In the genomic region with DNA sequence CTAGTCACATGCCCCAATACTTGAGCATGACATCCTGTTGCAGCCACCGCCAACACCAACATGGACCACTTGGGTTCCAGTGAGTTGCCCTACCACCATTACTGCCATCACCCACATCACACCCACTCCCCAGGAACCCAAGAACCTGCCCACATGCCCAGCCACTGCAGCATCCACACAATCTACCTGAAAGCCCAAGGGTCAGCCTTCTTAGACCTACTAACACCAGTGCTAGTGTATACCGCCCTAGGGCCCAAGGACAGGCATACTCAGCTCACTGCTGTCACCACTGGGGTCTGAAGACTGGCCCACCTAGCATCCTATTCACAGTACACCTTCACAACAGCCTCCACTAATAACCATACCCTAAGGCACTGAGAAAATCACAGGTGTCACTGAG, we compare ENCODE assay signal across 19 cellular contexts.
A peak's percentile ranks its signal among the peaks of the same experiment; 100 is the strongest.
DNase-seq lines count a peak whose midpoint lies in the region; ATAC-seq and TF ChIP-seq lines count a peak whose summit lies in the region.
"Had no signal": no experiment of that assay in that cellular context is flagged by ENCODE, and none has a peak within 500 bp of the region (broad histone marks: within the 10 kb centered on the region; RNA-seq: fewer than 3 reads in every experiment).

No MANE protein-coding gene starts in this region.

- no peak overlapping the region for H3K4me3 ChIP-seq in endodermal cell (ENCODE audit: low read length)
- H3K4me3 ChIP-seq: SJCRH30 had no signal

- peak; percentile 40 for DNase-seq in activated CD8-positive, alpha-beta memory T cell treated with anti-CD3 and anti-CD28 coated beads for 24 hours
- DNase-seq in activated CD8-positive, alpha-beta memory T cell treated with anti-CD3 and anti-CD28 coated beads, Interleukin-2, amount 50 U/mL, for 4 hours, result no peak
- peak; percentile 18 for DNase-seq in endodermal cell
- peak; percentile 57 for DNase-seq in osteocyte (ENCODE audit: extremely low spot score, unreplicated experiment)
- DNase-seq in NCI-H526 treated with DMSO at 0.1 percent for 48 hours (lab: John Stamatoyannopoulos, UW), result no peak
- no peak for DNase-seq in stimulated activated CD4-positive, alpha-beta T cell treated with anti-CD3 and anti-CD28 coated beads, Interleukin-4, amount 100 ng/mL, for 4 hours
- DNase-seq: EL, IMR-90, NCI-H1105, NCI-H146, NCI-H2029, NCI-H226, NCI-H524, NCI-H82, OCI-M1, SJCRH30 had no signal

- H3K4me3 Mint-ChIP-seq in endodermal cell (no peak overlapping the region), osteocyte (ENCODE audit: unreplicated experiment) (no peak overlapping the region)

- no peak overlapping the region for H3K27ac Mint-ChIP-seq in endodermal cell
- H3K27ac Mint-ChIP-seq in osteocyte (ENCODE audit: unreplicated experiment), result no peak overlapping the region

- no peaks in the 10 kb centered on the region for H3K36me3 ChIP-seq in endodermal cell (ENCODE audit: control insufficient read depth, insufficient read depth, low read length)
- H3K36me3 ChIP-seq: SJCRH30 had no signal

- TF ChIP-seq CTCF in endodermal cell (conservative IDR thresholded peaks at IDR 0.05) (no peak), osteocyte (IDR thresholded peaks at IDR 0.05) (no peak)

- H3K27me3 Mint-ChIP-seq in endodermal cell (ENCODE audit: insufficient read depth) (peaks cover 3% of the 10 kb centered on the region), osteocyte (ENCODE audit: unreplicated experiment) (peaks cover 36% of the 10 kb centered on the region)

- H3K27ac ChIP-seq in endodermal cell (ENCODE audit: low read depth, low read length), result no peak overlapping the region
- H3K27ac ChIP-seq: 22Rv1, SJCRH30 had no signal

- peaks cover 5% of the 10 kb centered on the region for H3K9me3 ChIP-seq in endodermal cell (ENCODE audit: control insufficient read depth, low read length)
- H3K9me3 ChIP-seq: SJCRH30 had no signal

- ATAC-seq in GM18498 (IDR thresholded peaks at IDR 0.05; ENCODE audit: unreplicated experiment) (no peak), GM19328 (IDR thresholded peaks at IDR 0.05; ENCODE audit: unreplicated experiment) (no peak)

- no peaks in the 10 kb centered on the region for H3K4me1 ChIP-seq in endodermal cell (ENCODE audit: control insufficient read depth, insufficient read depth, low read length)
- H3K4me1 ChIP-seq: SJCRH30 had no signal

- H3K27me3 ChIP-seq in endodermal cell (ENCODE audit: control insufficient read depth, insufficient read depth, low read length, poor library complexity, severe bottlenecking), result no peaks in the 10 kb centered on the region
- H3K27me3 ChIP-seq: SJCRH30 had no signal

- H3K9me3 Mint-ChIP-seq in endodermal cell (no peaks in the 10 kb centered on the region), osteocyte (ENCODE audit: unreplicated experiment) (peaks cover 15% of the 10 kb centered on the region)

- 93% methylated on average over 2 of the region's 2 CpGs; no CpG with 5 or more reads in 1 of the 2 experiments for WGBS in endodermal cell (ENCODE audit: insufficient coverage in 1 of 2, insufficient read length in 1 of 2), 2 experiments

- H3K4me1 Mint-ChIP-seq in endodermal cell (peaks cover 2% of the 10 kb centered on the region), osteocyte (ENCODE audit: unreplicated experiment) (no peaks in the 10 kb centered on the region)

- H3K36me3 Mint-ChIP-seq in endodermal cell (ENCODE audit: low read depth) (no peaks in the 10 kb centered on the region), osteocyte (ENCODE audit: unreplicated experiment) (no peaks in the 10 kb centered on the region)

- no peak overlapping the region for H3K9ac ChIP-seq in endodermal cell (ENCODE audit: extremely low read depth, low read length, poor library complexity, severe bottlenecking)

Comparison
In these comparisons a context has a peak if more than half of its experiments do, and no peak if none do; other contexts are left out.
1. DNase-seq: peak in activated CD8-positive, alpha-beta memory T cell treated with anti-CD3 and anti-CD28 coated beads for 24 hours (single experiment), endodermal cell (single experiment) and osteocyte (single experiment); none in activated CD8-positive, alpha-beta memory T cell treated with anti-CD3 and anti-CD28 coated beads, Interleukin-2, amount 50 U/mL, for 4 hours (single experiment), NCI-H526 treated with DMSO at 0.1 percent for 48 hours (single experiment) and stimulated activated CD4-positive, alpha-beta T cell treated with anti-CD3 and anti-CD28 coated beads, Interleukin-4, amount 100 ng/mL, for 4 hours (0 of 2).